1 cellular context compared by ENCODE assay signal in genomic region chr6:113632220-113632864, GRCh38.
TF ChIP-seq lines count a peak whose summit lies in the region.

No MANE protein-coding gene starts in this region.

TF ChIP-seq in GM23338, 12 proteins besides CTCF, POLR2A, EP300 and RAD21:
- TF ChIP-seq ZNF462 (CRISPR knock-in tag; IDR thresholded peaks at IDR 0.05) (no peak), POLR2AphosphoS5 (IDR thresholded peaks at IDR 0.05; ENCODE audit: low read depth) (no peak), JUNB (IDR thresholded peaks at IDR 0.05; ENCODE audit: unreplicated experiment) (no peak), CREB1 (CRISPR knock-in tag; IDR thresholded peaks at IDR 0.05; ENCODE audit: low read depth) (no peak), ZNF114 (CRISPR knock-in tag; IDR thresholded peaks at IDR 0.05) (no peak), NANOG (IDR thresholded peaks at IDR 0.05; ENCODE audit: borderline replicate concordance) (no peak), EZH2phosphoT487 (IDR thresholded peaks at IDR 0.05; ENCODE audit: unreplicated experiment) (no peak), REST (IDR thresholded peaks at IDR 0.05; ENCODE audit: unreplicated experiment) (no peak), STAT1 (IDR thresholded peaks at IDR 0.05; ENCODE audit: unreplicated experiment) (no peak), ZNF331 (CRISPR knock-in tag; IDR thresholded peaks at IDR 0.05; ENCODE audit: low read depth) (no peak), EZH2 (IDR thresholded peaks at IDR 0.05; ENCODE audit: low read depth, unreplicated experiment) (no peak)
- TF ChIP-seq, protein P1, sequence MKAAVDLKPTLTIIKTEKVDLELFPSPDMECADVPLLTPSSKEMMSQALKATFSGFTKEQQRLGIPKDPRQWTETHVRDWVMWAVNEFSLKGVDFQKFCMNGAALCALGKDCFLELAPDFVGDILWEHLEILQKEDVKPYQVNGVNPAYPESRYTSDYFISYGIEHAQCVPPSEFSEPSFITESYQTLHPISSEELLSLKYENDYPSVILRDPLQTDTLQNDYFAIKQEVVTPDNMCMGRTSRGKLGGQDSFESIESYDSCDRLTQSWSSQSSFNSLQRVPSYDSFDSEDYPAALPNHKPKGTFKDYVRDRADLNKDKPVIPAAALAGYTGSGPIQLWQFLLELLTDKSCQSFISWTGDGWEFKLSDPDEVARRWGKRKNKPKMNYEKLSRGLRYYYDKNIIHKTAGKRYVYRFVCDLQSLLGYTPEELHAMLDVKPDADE (IDR thresholded peaks at IDR 0.05), result no peak
TF ChIP-seq in GM23338: peak in this region for 0.
